18 cellular contexts compared by ENCODE assay signal in the genomic region with DNA sequence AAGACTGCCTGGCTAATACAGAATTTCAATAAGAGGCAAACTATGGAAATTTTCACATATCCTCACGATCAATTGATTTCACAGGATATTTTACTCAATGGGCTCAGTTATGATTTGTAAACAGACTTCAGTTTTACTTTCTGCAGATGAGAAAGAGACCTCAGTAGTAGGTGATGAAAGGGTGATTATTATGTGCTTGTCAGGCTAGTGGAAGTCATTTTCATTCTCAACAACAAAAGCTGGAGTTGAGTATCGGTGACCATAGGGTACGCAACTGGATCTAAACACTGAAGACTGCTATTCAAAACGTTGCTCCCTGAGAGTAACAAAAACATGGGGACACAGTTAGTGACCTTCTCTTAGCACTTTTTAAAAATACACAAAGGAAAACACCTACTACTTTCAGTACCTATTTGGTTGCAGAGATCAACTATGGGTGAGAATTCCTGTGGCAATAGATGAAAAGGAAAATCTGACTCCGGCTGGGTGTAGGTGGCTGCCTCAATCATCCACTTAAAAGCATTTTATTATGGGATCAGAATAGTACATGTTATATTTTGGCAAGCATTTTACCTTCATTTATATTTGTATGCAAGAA.
"Had no signal": no experiment of that assay in that cellular context is flagged by ENCODE, and none has a peak within 500 bp of the region (broad histone marks: within the 10 kb centered on the region; RNA-seq: fewer than 3 reads in every experiment).

No MANE protein-coding gene starts in this region.

- H3K27ac Mint-ChIP-seq: activated naive CD4-positive, alpha-beta T cell treated with anti-CD3 and anti-CD28 coated beads, Interleukin-2, amount 50 U/mL, for 72 hours; effector memory CD8-positive, alpha-beta T cell; natural killer cell treated with Interleukin-12 subunit alpha and Interleukin-12 subunit beta and Interleukin-15 and Interleukin-18, amount 100 ng/mL, for 72 hours had no signal

- H3K9ac ChIP-seq: parathyroid adenoma had no signal

- H3K4me1 ChIP-seq: lower lobe of right lung, parathyroid adenoma, upper lobe of left lung had no signal

- H3K4me3 ChIP-seq: cardiac muscle cell, hepatocyte, lower lobe of right lung, smooth muscle cell, thoracic aorta, upper lobe of left lung had no signal

- H3K36me3 Mint-ChIP-seq: natural killer cell treated with Interleukin-12 subunit alpha and Interleukin-12 subunit beta and Interleukin-15 and Interleukin-18, amount 100 ng/mL, for 72 hours had no signal

- H3K4me3 Mint-ChIP-seq: effector memory CD8-positive, alpha-beta T cell; natural killer cell treated with Interleukin-12 subunit alpha and Interleukin-12 subunit beta and Interleukin-15 and Interleukin-18, amount 100 ng/mL, for 72 hours had no signal

- H3K4me2 ChIP-seq: hepatocyte, smooth muscle cell had no signal

- H3K27ac ChIP-seq: cardiac muscle cell, hepatocyte, lower lobe of right lung, neutrophil, parathyroid adenoma, thoracic aorta, upper lobe of left lung, WERI-Rb-1 had no signal

- DNase-seq: activated CD4-positive, alpha-beta T cell treated with anti-CD3 and anti-CD28 coated beads for 1 hour; activated gamma-delta T cell treated with Interleukin-2 at 50 U/mL for 16 hours; amniotic stem cell; effector memory CD8-positive, alpha-beta T cell; lower lobe of right lung; stimulated activated CD4-positive, alpha-beta T cell treated with anti-CD3 and anti-CD28 coated beads, Interleukin-4, amount 100 ng/mL, for 1 hour; T-helper 2 cell; upper lobe of left lung; WERI-Rb-1 had no signal

- H2AFZ ChIP-seq: hepatocyte, parathyroid adenoma had no signal

- H3K79me2 ChIP-seq: hepatocyte, parathyroid adenoma had no signal

- ATAC-seq: effector memory CD8-positive, alpha-beta T cell; lower lobe of right lung; natural killer cell treated with Interleukin-12 subunit alpha and Interleukin-12 subunit beta and Interleukin-15 and Interleukin-18, amount 100 ng/mL, for 72 hours; sciatic nerve had no signal

- H3K27me3 Mint-ChIP-seq: effector memory CD8-positive, alpha-beta T cell; natural killer cell treated with Interleukin-12 subunit alpha and Interleukin-12 subunit beta and Interleukin-15 and Interleukin-18, amount 100 ng/mL, for 72 hours had no signal

- H3K36me3 ChIP-seq: cardiac muscle cell, lower lobe of right lung, neutrophil, thoracic aorta, upper lobe of left lung, WERI-Rb-1 had no signal

- H3K9me3 Mint-ChIP-seq: effector memory CD8-positive, alpha-beta T cell had no signal

- H3K9me3 ChIP-seq: lower lobe of right lung, neutrophil, thoracic aorta, upper lobe of left lung had no signal

- H3K27me3 ChIP-seq: cardiac muscle cell, hepatocyte, neutrophil, upper lobe of left lung had no signal
